ENCODE assay signal across 8 cellular contexts in genomic region chr1:156480411-156481192, GRCh38. TPM values are rescaled to one million over a fixed set of nuclear protein-coding genes. Genes with fewer than 3 reads are reported as not detected.
DNase-seq lines count a peak whose midpoint lies in the region; ATAC-seq, FAIRE-seq and TF ChIP-seq lines count a peak whose summit lies in the region.

No MANE protein-coding gene starts in this region.

- TF ChIP-seq POLR2A in H54 (IDR thresholded peaks at IDR 0.05; ENCODE audit: low read depth, low read length): no peak

- no peak overlapping the region for H3K4me3 ChIP-seq in lower lobe of right lung

- in situ Hi-C loops in G401 (cut with HindIII; ENCODE audit: low sequenced_read_pairs): no loop called here

- peak; percentile 70 for TF ChIP-seq CTCF in lower lobe of right lung (IDR thresholded peaks at IDR 0.05)

- H3K27me3 ChIP-seq in lower lobe of right lung (ENCODE audit: low read depth): no peaks in the 10 kb centered on the region

- H3K36me3 ChIP-seq in lower lobe of right lung: peaks cover 79% of the 10 kb centered on the region

- intact Hi-C loops in lower lobe of right lung (cut with DNase I): no loop called here

- no peaks in the 10 kb centered on the region for H3K9me3 ChIP-seq in lower lobe of right lung

- no peak for FAIRE-seq in H54 (lab: Jason Lieb, UNC)

- ATAC-seq in HG03521 (IDR thresholded peaks at IDR 0.05; ENCODE audit: unreplicated experiment): peak; percentile 54
- peak; percentile 73 to 74 for ATAC-seq in lower lobe of right lung
- ATAC-seq in GM21576 (IDR thresholded peaks at IDR 0.05; ENCODE audit: unreplicated experiment): no peak

- peak; percentile 57 for DNase-seq in G401 (ENCODE audit: low spot score)
- DNase-seq in activated CD4-positive, CD25-positive, alpha-beta regulatory T cell treated with anti-CD3 and anti-CD28 coated beads, Interleukin-2, amount 50 U/mL, for 72 hours: peak; percentile 76
- DNase-seq in caudate nucleus (lab: John Stamatoyannopoulos, UW): peak in 36 of 61 donors; percentile 10 to 69 (median 37)
- peak; percentile 75 for DNase-seq in lower lobe of right lung
- DNase-seq in stimulated activated CD8-positive, alpha-beta memory T cell treated with anti-CD3 and anti-CD28 coated beads, Interleukin-2, amount 100 ng/mL, for 1 hour (ENCODE audit: low read depth in 2 of 2): peak; percentile 55 to 67
- DNase-seq in H54 (ENCODE audit: insufficient read length, low spot score): no peak

- peaks cover 66% of the 10 kb centered on the region for H3K4me1 ChIP-seq in lower lobe of right lung

- H3K27ac ChIP-seq in caudate nucleus (ENCODE audit: low read depth, low read length) (peak overlapping the region; percentile 75), lower lobe of right lung (peak overlapping the region; percentile 62)

RNA-seq across cellular contexts. Expression of gene MEF2D, which starts 20.0 kb away (rescaled TPM):
- total RNA-seq in G401 (2014; rRNA removed; shearing (Covaris generic)): 5.5 and 7.3 TPM in 2 replicates
- total RNA-seq in lower lobe of right lung: 51.0 TPM
